In the genomic region with DNA sequence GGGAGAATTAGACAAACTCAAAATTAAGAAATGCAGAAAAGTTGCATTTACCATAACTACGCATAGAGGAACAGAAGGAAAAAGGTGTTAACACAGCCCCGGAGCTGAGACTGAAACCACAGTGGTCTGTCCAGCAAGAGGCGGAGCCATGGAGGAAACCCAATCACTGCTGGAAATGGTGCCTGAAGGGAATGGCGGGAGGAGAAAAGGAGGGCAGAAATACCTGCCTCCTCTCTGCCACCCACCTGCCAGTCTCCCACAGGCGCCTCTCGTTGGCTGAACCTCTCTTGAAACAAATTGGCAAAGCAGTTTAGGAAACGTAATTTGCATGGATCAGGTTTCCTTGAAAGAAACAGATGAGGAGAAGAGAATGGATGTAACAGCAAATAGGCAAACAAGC, we compare ENCODE assay signal across 18 cellular contexts. TPM values are rescaled to one million over a fixed set of nuclear protein-coding genes. Genes with fewer than 3 reads are reported as not detected.
DNase-seq lines count a peak whose midpoint lies in the region; ATAC-seq and TF ChIP-seq lines count a peak whose summit lies in the region.
"Had no signal": no experiment of that assay in that cellular context is flagged by ENCODE, and none has a peak within 500 bp of the region (broad histone marks: within the 10 kb centered on the region; RNA-seq: fewer than 3 reads in every experiment).

No MANE protein-coding gene starts in this region.

- no peaks in the 10 kb centered on the region for H3K9me3 ChIP-seq in IMR-90 (ENCODE audit: control insufficient read depth, insufficient read depth, low read length)
- H3K9me3 ChIP-seq in neural progenitor cell (ENCODE audit: low read depth), result no peaks in the 10 kb centered on the region

- no peak overlapping the region for H4K5ac ChIP-seq in IMR-90 (ENCODE audit: low read depth, low read length)

- H3K27ac ChIP-seq in IMR-90 (ENCODE audit: insufficient read depth, low read length) (no peak overlapping the region), neural progenitor cell (no peak overlapping the region)
- H3K27ac ChIP-seq: RWPE1 had no signal

- H3K23ac ChIP-seq in IMR-90 (ENCODE audit: low read depth, low read length), result no peak overlapping the region

- POLR2A ChIA-PET in IMR-90 (lab: Charles Lee; ENCODE audit: unreplicated experiment), result no interaction called here
- POLR2A ChIA-PET in WTC11 (lab: Charles Lee), result no interaction called here

- H3K9ac ChIP-seq in IMR-90 (ENCODE audit: low read depth, low read length), result no peak overlapping the region
- H3K9ac ChIP-seq in neural progenitor cell, result no peak overlapping the region

- H2AFZ ChIP-seq in IMR-90 (replicated peaks; ENCODE audit: low read length, poor library complexity), result peak overlapping the region; percentile 18
- H2AFZ ChIP-seq in neural progenitor cell (replicated peaks), result peak overlapping the region; percentile 87

- no peaks in the 10 kb centered on the region for H3K79me1 ChIP-seq in IMR-90 (ENCODE audit: low read depth in 1 of 2, low read length in 2 of 2)

- no TSS peak for BruUV-seq in IMR-90 (replicated peaks; lab: Mats Ljungman, UMichigan)

- DNase-seq in IMR-90 (no peak), NCI-H2107 treated with DMSO at 0.1 percent for 48 hours (lab: John Stamatoyannopoulos, UW; ENCODE audit: unreplicated experiment) (peak; percentile 90), WTC11 (ENCODE audit: low spot score) (no peak), neural progenitor cell (ENCODE audit: low spot score) (no peak), ecto neural progenitor cell (ENCODE audit: low spot score) (no peak), foreskin melanocyte (no peak)
- no peak for DNase-seq in activated naive CD4-positive, alpha-beta T cell (lab: John Stamatoyannopoulos, UW)
- DNase-seq: activated CD4-positive, alpha-beta T cell treated with anti-CD3 and anti-CD28 coated beads, Interleukin-2, amount 50 U/mL, for 1 hour; Kasumi-1; kidney glomerular epithelial cell; stimulated activated CD4-positive, alpha-beta T cell treated with anti-CD3 and anti-CD28 coated beads, Interleukin-15, amount 100 ng/mL, for 24 hours had no signal

- no peak overlapping the region for H2BK120ac ChIP-seq in IMR-90 (ENCODE audit: low read depth, low read length)

- no peaks in the 10 kb centered on the region for H3K4me1 ChIP-seq in IMR-90 (ENCODE audit: control insufficient read depth, insufficient read depth, low read length)
- no peaks in the 10 kb centered on the region for H3K4me1 ChIP-seq in neural progenitor cell

- H2BK5ac ChIP-seq in IMR-90 (ENCODE audit: low read depth, low read length, poor library complexity, severe bottlenecking), result no peak overlapping the region

- H4K20me1 ChIP-seq in IMR-90 (ENCODE audit: insufficient read depth, low read length) (no peaks in the 10 kb centered on the region), neural progenitor cell (ENCODE audit: low read depth) (no peaks in the 10 kb centered on the region)

- H2AK5ac ChIP-seq in IMR-90 (ENCODE audit: low read depth, low read length), result no peak overlapping the region

- CTCF ChIA-PET in IMR-90 (lab: Yijun Ruan, JAX), result no interaction called here
- CTCF ChIA-PET in WTC11 (lab: Charles Lee), result interaction anchor here (0.8 to 1.3 kb wide), 5 partner anchors 12 to 456 kb away, joined by 3 to 6 read pairs (median 4); a partner anchor contains a TSS

- TF ChIP-seq CTCF in IMR-90 (conservative IDR thresholded peaks at IDR 0.05; ENCODE audit: low read depth, low read length) (no peak), WTC11 (IDR thresholded peaks at IDR 0.05) (no peak), neural progenitor cell (IDR thresholded peaks at IDR 0.05) (no peak)

- no peaks in the 10 kb centered on the region for H3K9me1 ChIP-seq in IMR-90 (ENCODE audit: insufficient read depth, low read length)

- H3K4me1 Mint-ChIP-seq in WTC11 (peaks cover 23% of the 10 kb centered on the region), neural progenitor cell (no peaks in the 10 kb centered on the region)

- H4K8ac ChIP-seq in IMR-90 (ENCODE audit: low read depth in 2 of 2, low read length in 2 of 2), result no peak overlapping the region

- in situ Hi-C loops in IMR-90 (cut with MboI; ENCODE audit: low sequenced_read_pairs), result no loop called here

- H3K36me3 ChIP-seq in IMR-90 (ENCODE audit: control insufficient read depth, insufficient read depth, low read length) (no peaks in the 10 kb centered on the region), neural progenitor cell (no peaks in the 10 kb centered on the region)

- TF ChIP-seq POLR2A in IMR-90 (IDR thresholded peaks at IDR 0.05; ENCODE audit: low read depth, low read length), result no peak

- H3K27me3 ChIP-seq in IMR-90 (ENCODE audit: control insufficient read depth, insufficient read depth, low read length), result peaks cover 15% of the 10 kb centered on the region
- H3K27me3 ChIP-seq in neural progenitor cell, result no peaks in the 10 kb centered on the region

- no peak overlapping the region for H2AK9ac ChIP-seq in IMR-90 (replicated peaks; ENCODE audit: low read depth, low read length, poor library complexity)

- peak overlapping the region; percentile 21; the same call in 1 of the 2 replicates for H3K27ac Mint-ChIP-seq in WTC11
- no peak overlapping the region for H3K27ac Mint-ChIP-seq in neural progenitor cell

- H3K4me3 Mint-ChIP-seq in WTC11 (no peak overlapping the region), neural progenitor cell (no peak overlapping the region)
- H3K4me3 Mint-ChIP-seq: CD14-positive monocyte had no signal

- ATAC-seq in IMR-90 (ENCODE audit: low read depth), result no peak
- ATAC-seq in WTC11, result peak; percentile 83
- ATAC-seq: GM12878 had no signal

- dilution Hi-C loops in IMR-90 (cut with HindIII; ENCODE audit: low sequenced_read_pairs, unreplicated experiment), result no loop called here

- H2BK20ac ChIP-seq in IMR-90 (ENCODE audit: low read depth, low read length), result no peak overlapping the region

- TF ChIP-seq RAD21 in IMR-90 (IDR thresholded peaks at IDR 0.05; ENCODE audit: low read length), result no peak

- no peak overlapping the region for H3K4me3 ChIP-seq in IMR-90 (ENCODE audit: insufficient read depth, low read depth, low read length)
- H3K4me3 ChIP-seq in neural progenitor cell, result no peak overlapping the region
- H3K4me3 ChIP-seq: GM12878 had no signal

- H3F3A ChIP-seq in neural progenitor cell (ENCODE audit: low read depth), result peaks cover 11% of the 10 kb centered on the region

- H3K79me2 ChIP-seq in neural progenitor cell (ENCODE audit: low read depth), result no peaks in the 10 kb centered on the region

- no peak overlapping the region for H3K4ac ChIP-seq in IMR-90 (ENCODE audit: low read depth, low read length)

- H2BK15ac ChIP-seq in IMR-90 (ENCODE audit: low read depth, low read length), result no peak overlapping the region

- intact Hi-C loops in IMR-90 (cut with micrococcal nuclease), result loop anchor here (10.0 kb wide), 1 partner anchor 319 kb away; a partner anchor contains a TSS

- no peak overlapping the region for H3K18ac ChIP-seq in IMR-90 (ENCODE audit: low read depth, low read length)

- no peak overlapping the region for H3K56ac ChIP-seq in IMR-90 (ENCODE audit: extremely low read depth, insufficient read depth, low read length)

- H3K27me3 Mint-ChIP-seq in WTC11 (ENCODE audit: low read depth) (no peaks in the 10 kb centered on the region), neural progenitor cell (ENCODE audit: insufficient read depth, low read depth) (no peaks in the 10 kb centered on the region)

- no peak overlapping the region for H3K14ac ChIP-seq in IMR-90 (replicated peaks; ENCODE audit: low read depth, low read length)

- H3K9me3 Mint-ChIP-seq in WTC11, result no peaks in the 10 kb centered on the region
- no peaks in the 10 kb centered on the region for H3K9me3 Mint-ChIP-seq in neural progenitor cell

- whole genome bisulfite sequencing in IMR-90 (ENCODE audit: extremely low coverage in 2 of 2, insufficient read length in 1 of 2), 2 experiments, result 36% methylated on average over 3 of the region's 7 CpGs; no CpG with 5 or more reads in 1 of the 2 experiments

- H3K36me3 Mint-ChIP-seq in WTC11 (no peaks in the 10 kb centered on the region), neural progenitor cell (no peaks in the 10 kb centered on the region)
- H3K36me3 Mint-ChIP-seq: CD14-positive monocyte had no signal

- no peak overlapping the region for H3K4me2 ChIP-seq in IMR-90 (ENCODE audit: low read depth, low read length)
- peak overlapping the region; percentile 27 for H3K4me2 ChIP-seq in neural progenitor cell

- H4K91ac ChIP-seq in IMR-90 (ENCODE audit: insufficient read depth, low read depth, low read length), result no peak overlapping the region

TF ChIP-seq in IMR-90, 13 proteins besides CTCF, POLR2A, EP300 and RAD21 (continues in another document):
- TF ChIP-seq MXI1 (IDR thresholded peaks at IDR 0.05; ENCODE audit: borderline replicate concordance, low read depth, low read length), result no peak

RNA-seq across cellular contexts. Expression of a gene that starts 9.7 kb away (rescaled TPM):
- total RNA-seq in IMR-90 (2012; rRNA removed) (not detected in 2 replicates), WTC11 (2021) (not detected in 3 replicates), neural progenitor cell (ENCODE audit: low replicate concordance) (not detected in 2 replicates)
- polyA plus RNA-seq in IMR-90 (2012; rRNA removed), result not detected in 2 replicates
- polyA plus RNA-seq in IMR-90 (2012; cell fraction: cytosol; rRNA removed), result not detected in 2 replicates
- not detected in 2 replicates for polyA plus RNA-seq in IMR-90 (2012; cell fraction: nucleus; rRNA removed; ENCODE audit: low replicate concordance)
- total RNA-seq: epithelial cell of proximal tubule; GM12878; NCI-H460; posterior vena cava; T-helper 2 cell treated with Interferon-gamma antibody and Interleukin-4, amounts not matched to agents 100 ng/mL and 5 ng/mL, for 36 hours had no signal
- polyA plus RNA-seq: CD14-positive monocyte, GM12878 had no signal

RNA-seq across cellular contexts. Expression of a gene that starts 11.9 kb away (rescaled TPM):
- total RNA-seq in IMR-90 (2012; rRNA removed) (3.9 and 6.1 TPM in 2 replicates), WTC11 (2021) (28.7 to 30.6 TPM (median 29.4 TPM) in 3 replicates), neural progenitor cell (ENCODE audit: low replicate concordance) (23.2 and 24.8 TPM in 2 replicates)
- 17.6 and 18.1 TPM in 2 replicates for polyA plus RNA-seq in IMR-90 (2012; rRNA removed)
- 10.0 and 20.5 TPM in 2 replicates for polyA plus RNA-seq in IMR-90 (2012; cell fraction: cytosol; rRNA removed)
- polyA plus RNA-seq in IMR-90 (2012; cell fraction: nucleus; rRNA removed; ENCODE audit: low replicate concordance), result 2.6 and 10.9 TPM in 2 replicates
